Comparison of ENCODE assay signal across 1 cellular context in genomic region chr6:34887753-34888440, GRCh38.
TF ChIP-seq lines count a peak whose summit lies in the region.

Gene TAF11, minus strand, starts transcription at chr6:34888042. Its CDS starts 85 bp downstream, at chr6:34887957.

TF ChIP-seq in HepG2, 621 proteins besides CTCF, POLR2A, EP300 and RAD21 (continued from another document):
- TF ChIP-seq ZNF574 (CRISPR knock-in tag; IDR thresholded peaks at IDR 0.05) (peak; percentile 94), LCORL (IDR thresholded peaks at IDR 0.05) (no peak), LCORL (CRISPR knock-in tag; IDR thresholded peaks at IDR 0.05) (no peak), THRA (CRISPR knock-in tag; IDR thresholded peaks at IDR 0.05; ENCODE audit: borderline replicate concordance) (peak; percentile 84; the same call in 1 of the 2 replicates), ZNF644 (CRISPR knock-in tag; IDR thresholded peaks at IDR 0.05; ENCODE audit: low read depth) (no peak), HES4 (CRISPR knock-in tag; IDR thresholded peaks at IDR 0.05; ENCODE audit: borderline replicate concordance) (0 out of 2 replicates have a peak, but pooled peaks have one; percentile 53), MED1 (CRISPR knock-in tag; IDR thresholded peaks at IDR 0.05) (peak; percentile 41; the same call in 1 of the 2 replicates), MAFG (CRISPR knock-in tag; IDR thresholded peaks at IDR 0.05) (no peak), RCOR2 (CRISPR knock-in tag; IDR thresholded peaks at IDR 0.05) (0 out of 2 replicates have a peak, but pooled peaks have one; percentile 27), PAF1 (CRISPR knock-in tag; IDR thresholded peaks at IDR 0.05) (no peak), ZNF724P (CRISPR knock-in tag; IDR thresholded peaks at IDR 0.05; ENCODE audit: borderline replicate concordance) (0 out of 2 replicates have a peak, but pooled peaks have one; percentile 79), ZNF337 (CRISPR knock-in tag; IDR thresholded peaks at IDR 0.05; ENCODE audit: borderline replicate concordance, low read depth) (peak; percentile 74), ZNF543 (CRISPR knock-in tag; IDR thresholded peaks at IDR 0.05) (peak; percentile 82), HMGA1 (CRISPR knock-in tag; conservative IDR thresholded peaks at IDR 0.05) (no peak), KDM4B (CRISPR knock-in tag; IDR thresholded peaks at IDR 0.05) (no peak), SP1 (IDR thresholded peaks at IDR 0.05) (no peak), SP1 (CRISPR knock-in tag; IDR thresholded peaks at IDR 0.05) (peak; percentile 76), ZBTB20 (CRISPR knock-in tag; IDR thresholded peaks at IDR 0.05; ENCODE audit: borderline replicate concordance, low read depth) (peak; percentile 48), ZNF274 (CRISPR knock-in tag; IDR thresholded peaks at IDR 0.05) (peak; percentile 89), GFI1 (CRISPR knock-in tag; IDR thresholded peaks at IDR 0.05; ENCODE audit: borderline replicate concordance) (peak; percentile 14; the same call in 1 of the 2 replicates), DRAP1 (CRISPR knock-in tag; IDR thresholded peaks at IDR 0.05) (peak; percentile 79), MXD1 (CRISPR knock-in tag; IDR thresholded peaks at IDR 0.05) (peak; percentile 79), ZNF619 (CRISPR knock-in tag; IDR thresholded peaks at IDR 0.05) (peak; percentile 84), GMEB1 (CRISPR knock-in tag; IDR thresholded peaks at IDR 0.05; ENCODE audit: borderline replicate concordance) (peak; percentile 92), ZNF530 (CRISPR knock-in tag; IDR thresholded peaks at IDR 0.05; ENCODE audit: low read depth) (no peak), ZNF768 (CRISPR knock-in tag; IDR thresholded peaks at IDR 0.05) (peak; percentile 60; the same call in 1 of the 2 replicates), TFE3 (CRISPR knock-in tag; IDR thresholded peaks at IDR 0.05) (peak; percentile 83), ZNF598 (CRISPR knock-in tag; IDR thresholded peaks at IDR 0.05; ENCODE audit: borderline replicate concordance) (peak; percentile 94), NCOA2 (CRISPR knock-in tag; IDR thresholded peaks at IDR 0.05) (peak; percentile 67; the same call in 1 of the 2 replicates), HCFC1 (IDR thresholded peaks at IDR 0.05; ENCODE audit: low read depth, low read length) (peak; percentile 80), MYC (CRISPR knock-in tag; IDR thresholded peaks at IDR 0.05; ENCODE audit: borderline replicate concordance) (peak; percentile 78; the same call in 1 of the 2 replicates), MIXL1 (CRISPR knock-in tag; IDR thresholded peaks at IDR 0.05) (peak; percentile 90)
